ENCODE assay signal across 8 cellular contexts in genomic region chr10:26780793-26781601, GRCh38.
DNase-seq lines count a peak whose midpoint lies in the region; ATAC-seq and TF ChIP-seq lines count a peak whose summit lies in the region.

No MANE protein-coding gene starts in this region.

- H3K4me2 ChIP-seq in Karpas-422 (ENCODE audit: low read depth, low read length, poor library complexity, severe bottlenecking), result peak overlapping the region; percentile 60

- H3K4me3 Mint-ChIP-seq in central memory CD8-positive, alpha-beta T cell, result peak overlapping the region; percentile 26

- no peak for TF ChIP-seq CTCF in GM10248 (IDR thresholded peaks at IDR 0.05; ENCODE audit: control extremely low read depth, extremely low read depth, low read depth, missing control alignments)
- no peak for TF ChIP-seq CTCF in GM20000 (IDR thresholded peaks at IDR 0.05; ENCODE audit: extremely low read depth, missing control alignments)

- H4K20me1 ChIP-seq in Karpas-422 (ENCODE audit: insufficient read depth, low read depth, low read length), result no peaks in the 10 kb centered on the region

- H3K4me1 ChIP-seq in Karpas-422 (ENCODE audit: low read length), result peaks cover 66% of the 10 kb centered on the region

- no peaks in the 10 kb centered on the region for H3K27me3 Mint-ChIP-seq in central memory CD8-positive, alpha-beta T cell

- H3K36me3 Mint-ChIP-seq in central memory CD8-positive, alpha-beta T cell (ENCODE audit: insufficient read depth), result peaks cover 19% of the 10 kb centered on the region

- H3K4me3 ChIP-seq in Karpas-422 (ENCODE audit: low read length), result no peak overlapping the region

- DNase-seq in GM10248 (ENCODE audit: extremely low spot score) (peak; percentile 24), Karpas-422 (peak; percentile 65), non-pigmented ciliary epithelial cell (ENCODE audit: low read depth) (peak; percentile 78), GM20000 (ENCODE audit: low spot score) (no peak), NCI-H2029 (lab: John Stamatoyannopoulos, UW) (no peak), SHP77 (lab: John Stamatoyannopoulos, UW) (no peak)
- DNase-seq in central memory CD8-positive, alpha-beta T cell (ENCODE audit: low spot score in 2 of 2), result no peak

- peak; percentile 57 for ATAC-seq in GM21619 (IDR thresholded peaks at IDR 0.05; ENCODE audit: unreplicated experiment)
- no peak for ATAC-seq in central memory CD8-positive, alpha-beta T cell (replicated peaks; ENCODE audit: extremely low read depth, poor library complexity, severe bottlenecking)

- peaks cover 91% of the 10 kb centered on the region for H3K4me1 Mint-ChIP-seq in central memory CD8-positive, alpha-beta T cell

- H2AFZ ChIP-seq in Karpas-422 (ENCODE audit: low read length), result no peak overlapping the region

- H3K27me3 ChIP-seq in Karpas-422 (ENCODE audit: low read length), result no peaks in the 10 kb centered on the region

- peak overlapping the region; percentile 56 for H3K27ac Mint-ChIP-seq in central memory CD8-positive, alpha-beta T cell (ENCODE audit: low read depth)

- no peaks in the 10 kb centered on the region for H3K9me3 ChIP-seq in Karpas-422 (ENCODE audit: low read length)

- no peaks in the 10 kb centered on the region for H3K9me2 ChIP-seq in Karpas-422 (replicated peaks; ENCODE audit: insufficient read depth, low read length)

- CTCF ChIA-PET in GM10248 (lab: Yijun Ruan, JAX), result interaction anchor here (0.8 to 2.2 kb wide), 10 partner anchors 9 to 80 kb away, joined by 3 to 8 read pairs (median 5); partner anchors contain the start of gene ABI1

- POLR2A ChIA-PET in GM10248 (lab: Yijun Ruan, JAX), result interaction anchor here (0.5 to 0.8 kb wide), 2 partner anchors 21 to 77 kb away, joined by 3 to 4 read pairs; no protein-coding TSS in a partner anchor

- H3K9ac ChIP-seq in Karpas-422 (ENCODE audit: low read length), result peak overlapping the region; percentile 50; the same call in 1 of the 2 replicates

- H3K79me2 ChIP-seq in Karpas-422 (ENCODE audit: low read length), result peaks cover 97% of the 10 kb centered on the region

- H3K27ac ChIP-seq in Karpas-422 (ENCODE audit: low read length), result peak overlapping the region; percentile 77

- H3K36me3 ChIP-seq in Karpas-422 (ENCODE audit: insufficient read depth, low read length), result peaks cover 4% of the 10 kb centered on the region; the same call in 1 of the 2 replicates

- no peaks in the 10 kb centered on the region for H3K9me3 Mint-ChIP-seq in central memory CD8-positive, alpha-beta T cell

Comparison
In these comparisons a context has a peak if more than half of its experiments do, and no peak if none do; other contexts are left out.
1. DNase-seq: peak in GM10248 (single experiment), Karpas-422 (single experiment) and non-pigmented ciliary epithelial cell (single experiment); none in central memory CD8-positive, alpha-beta T cell (0 of 2), GM20000 (single experiment), NCI-H2029 (single experiment) and SHP77 (0 of 2).